1 cellular context compared by ENCODE assay signal in genomic region chr1:3668585-3669300, GRCh38.
TF ChIP-seq lines count a peak whose summit lies in the region.

No MANE protein-coding gene starts in this region.

TF ChIP-seq in HepG2, 621 proteins besides CTCF, POLR2A, EP300 and RAD21 (continued from another document and continues in another):
- TF ChIP-seq ZNF276 (CRISPR knock-in tag; IDR thresholded peaks at IDR 0.05; ENCODE audit: low read depth) (no peak), TSC22D2 (CRISPR knock-in tag; IDR thresholded peaks at IDR 0.05; ENCODE audit: borderline replicate concordance) (0 out of 2 replicates have a peak, but pooled peaks have one; percentile 60), PATZ1 (CRISPR knock-in tag; IDR thresholded peaks at IDR 0.05) (peak; percentile 62), TGIF2 (CRISPR knock-in tag; IDR thresholded peaks at IDR 0.05) (peak; percentile 94), SATB2 (CRISPR knock-in tag; IDR thresholded peaks at IDR 0.05) (no peak), ZNF34 (CRISPR knock-in tag; IDR thresholded peaks at IDR 0.05; ENCODE audit: borderline replicate concordance) (0 out of 2 replicates have a peak, but pooled peaks have one; percentile 38), KDM2A (CRISPR knock-in tag; IDR thresholded peaks at IDR 0.05; ENCODE audit: borderline replicate concordance, low read depth) (peak; percentile 60; the same call in 1 of the 2 replicates), NFE2 (CRISPR knock-in tag; IDR thresholded peaks at IDR 0.05) (no peak), REL (CRISPR knock-in tag; conservative IDR thresholded peaks at IDR 0.05) (no peak), LBX2 (CRISPR knock-in tag; IDR thresholded peaks at IDR 0.05; ENCODE audit: borderline replicate concordance) (no peak), AGO1 (IDR thresholded peaks at IDR 0.05; ENCODE audit: low read depth, low read length, poor library complexity, severe bottlenecking) (no peak), PPARG (CRISPR knock-in tag; conservative IDR thresholded peaks at IDR 0.05) (peak; percentile 73), ZSCAN12 (CRISPR knock-in tag; IDR thresholded peaks at IDR 0.05) (no peak), ZNF143 (CRISPR knock-in tag; IDR thresholded peaks at IDR 0.05) (0 out of 2 replicates have a peak, but pooled peaks have one; percentile 41), KDM4B (CRISPR knock-in tag; IDR thresholded peaks at IDR 0.05) (peak; percentile 82), ZBTB2 (CRISPR knock-in tag; IDR thresholded peaks at IDR 0.05; ENCODE audit: low read depth) (no peak), GPBP1L1 (CRISPR knock-in tag; IDR thresholded peaks at IDR 0.05) (no peak), RBAK (CRISPR knock-in tag; IDR thresholded peaks at IDR 0.05) (peak; percentile 27; the same call in 1 of the 2 replicates), ZNF224 (CRISPR knock-in tag; IDR thresholded peaks at IDR 0.05) (no peak), ZNF710 (CRISPR knock-in tag; IDR thresholded peaks at IDR 0.05; ENCODE audit: borderline replicate concordance) (no peak), MATR3 (CRISPR knock-in tag; IDR thresholded peaks at IDR 0.05) (no peak), POGZ (CRISPR knock-in tag; IDR thresholded peaks at IDR 0.05) (0 out of 2 replicates have a peak, but pooled peaks have one; percentile 26), ZNF253 (CRISPR knock-in tag; IDR thresholded peaks at IDR 0.05; ENCODE audit: borderline replicate concordance) (0 out of 2 replicates have a peak, but pooled peaks have one; percentile 30), ZBTB3 (CRISPR knock-in tag; IDR thresholded peaks at IDR 0.05; ENCODE audit: borderline replicate concordance, low read depth) (no peak), E2F5 (CRISPR knock-in tag; conservative IDR thresholded peaks at IDR 0.05) (no peak), AKNA (CRISPR knock-in tag; IDR thresholded peaks at IDR 0.05; ENCODE audit: borderline replicate concordance) (no peak)
- TF ChIP-seq, protein P1, sequence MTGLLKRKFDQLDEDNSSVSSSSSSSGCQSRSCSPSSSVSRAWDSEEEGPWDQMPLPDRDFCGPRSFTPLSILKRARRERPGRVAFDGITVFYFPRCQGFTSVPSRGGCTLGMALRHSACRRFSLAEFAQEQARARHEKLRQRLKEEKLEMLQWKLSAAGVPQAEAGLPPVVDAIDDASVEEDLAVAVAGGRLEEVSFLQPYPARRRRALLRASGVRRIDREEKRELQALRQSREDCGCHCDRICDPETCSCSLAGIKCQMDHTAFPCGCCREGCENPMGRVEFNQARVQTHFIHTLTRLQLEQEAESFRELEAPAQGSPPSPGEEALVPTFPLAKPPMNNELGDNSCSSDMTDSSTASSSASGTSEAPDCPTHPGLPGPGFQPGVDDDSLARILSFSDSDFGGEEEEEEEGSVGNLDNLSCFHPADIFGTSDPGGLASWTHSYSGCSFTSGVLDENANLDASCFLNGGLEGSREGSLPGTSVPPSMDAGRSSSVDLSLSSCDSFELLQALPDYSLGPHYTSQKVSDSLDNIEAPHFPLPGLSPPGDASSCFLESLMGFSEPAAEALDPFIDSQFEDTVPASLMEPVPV (CRISPR knock-in tag; IDR thresholded peaks at IDR 0.05): peak; percentile 48; the same call in 1 of the 2 replicates
- TF ChIP-seq, protein P2, sequence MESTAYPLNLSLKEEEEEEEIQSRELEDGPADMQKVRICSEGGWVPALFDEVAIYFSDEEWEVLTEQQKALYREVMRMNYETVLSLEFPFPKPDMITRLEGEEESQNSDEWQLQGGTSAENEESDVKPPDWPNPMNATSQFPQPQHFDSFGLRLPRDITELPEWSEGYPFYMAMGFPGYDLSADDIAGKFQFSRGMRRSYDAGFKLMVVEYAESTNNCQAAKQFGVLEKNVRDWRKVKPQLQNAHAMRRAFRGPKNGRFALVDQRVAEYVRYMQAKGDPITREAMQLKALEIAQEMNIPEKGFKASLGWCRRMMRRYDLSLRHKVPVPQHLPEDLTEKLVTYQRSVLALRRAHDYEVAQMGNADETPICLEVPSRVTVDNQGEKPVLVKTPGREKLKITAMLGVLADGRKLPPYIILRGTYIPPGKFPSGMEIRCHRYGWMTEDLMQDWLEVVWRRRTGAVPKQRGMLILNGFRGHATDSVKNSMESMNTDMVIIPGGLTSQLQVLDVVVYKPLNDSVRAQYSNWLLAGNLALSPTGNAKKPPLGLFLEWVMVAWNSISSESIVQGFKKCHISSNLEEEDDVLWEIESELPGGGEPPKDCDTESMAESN (CRISPR knock-in tag; conservative IDR thresholded peaks at IDR 0.05): peak; percentile 71; the same call in 1 of the 2 replicates
